ENCODE assay signal across 10 cellular contexts in the genomic region with DNA sequence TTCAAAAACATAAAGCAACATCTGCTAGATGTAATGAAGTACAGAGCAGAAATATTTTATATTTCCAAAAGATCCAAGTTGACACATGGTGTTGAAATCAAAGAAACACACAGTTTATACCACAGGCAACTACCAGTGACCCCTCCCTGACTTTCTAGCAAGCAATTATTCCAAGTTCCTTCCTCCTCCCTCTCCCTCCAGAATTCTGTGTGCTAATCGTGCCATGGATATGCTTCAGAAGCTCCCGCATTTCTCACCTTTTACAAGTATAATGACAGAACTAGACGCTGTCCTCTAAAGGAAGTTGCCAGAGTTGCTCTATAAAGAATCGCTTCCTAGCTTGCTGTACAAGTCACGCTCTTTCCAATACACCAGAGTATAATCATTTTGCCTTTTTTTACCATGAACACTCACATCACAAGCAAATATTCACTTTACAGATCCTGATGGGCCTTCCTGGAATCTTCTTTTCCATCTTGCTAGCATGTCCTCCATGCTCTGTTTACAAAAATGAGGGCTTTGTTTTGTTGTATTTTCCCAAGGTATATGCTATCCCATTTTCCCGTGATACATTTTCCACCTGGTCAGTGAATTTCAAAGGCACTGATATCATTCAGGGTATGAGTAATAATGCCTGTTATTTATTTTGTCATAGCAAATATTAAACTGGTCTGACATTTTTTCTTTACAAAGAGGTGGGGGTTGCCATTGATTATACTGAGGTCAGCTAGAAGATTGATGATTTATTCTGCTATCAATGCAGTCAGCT.
DNase-seq lines count a peak whose midpoint lies in the region; ATAC-seq, FAIRE-seq and TF ChIP-seq lines count a peak whose summit lies in the region.
"Had no signal": no experiment of that assay in that cellular context is flagged by ENCODE, and none has a peak within 500 bp of the region (broad histone marks: within the 10 kb centered on the region; RNA-seq: fewer than 3 reads in every experiment).

No MANE protein-coding gene starts in this region.

- intact Hi-C loops in stomach (cut with DNase I; ENCODE audit: low total_unique reads): no loop called here

- TF ChIP-seq EP300 in stomach (IDR thresholded peaks at IDR 0.05): no peak

- peaks cover 13 to 62% (median 42%) of the 10 kb centered on the region in 4 donors for H3K4me1 ChIP-seq in stomach

- peak; percentile 87 for DNase-seq in NCI-H146 (lab: John Stamatoyannopoulos, UW)
- DNase-seq in cardiac fibroblast (ENCODE audit: low read depth in 2 of 2): peak; percentile 37 to 54
- no peak for DNase-seq in stomach
- no peak for DNase-seq in cerebellum (ENCODE audit: low spot score)
- DNase-seq in NCI-H1694 (lab: John Stamatoyannopoulos, UW): no peak
- DNase-seq: central memory CD4-positive, alpha-beta T cell; NCI-H510A treated with DMSO at 0.1 percent for 48 hours had no signal

- peak overlapping the region; percentile 79 to 82 (median 79) for H3K27ac ChIP-seq in stomach

- TF ChIP-seq CTCF in cardiac fibroblast (IDR thresholded peaks at IDR 0.05; ENCODE audit: low read depth, low read length) (no peak), stomach (IDR thresholded peaks at IDR 0.05) (no peak)

- FAIRE-seq in islet of Langerhans (lab: Jason Lieb, UNC): peak; percentile 58

- H3K4me3 ChIP-seq in cardiac fibroblast (replicated peaks in 1 of 2; ENCODE audit: low read depth in 2 of 2, low read length in 2 of 2) (no peak overlapping the region), stomach (peak overlapping the region in 1 of 4 donors; percentile 4)

- no peak for ATAC-seq in GM19397 (IDR thresholded peaks at IDR 0.05; ENCODE audit: unreplicated experiment)
- ATAC-seq in GM18873 (IDR thresholded peaks at IDR 0.05; ENCODE audit: low FRiP score, unreplicated experiment): no peak

- no peaks in the 10 kb centered on the region for H3K9me3 ChIP-seq in stomach

- no peaks in the 10 kb centered on the region for H3K27me3 ChIP-seq in stomach

- peaks cover 0 to 2% (median 0%) of the 10 kb centered on the region in 4 donors for H3K36me3 ChIP-seq in stomach

- no peak for TF ChIP-seq POLR2A in stomach (IDR thresholded peaks at IDR 0.05)

- WGBS in stomach, 5 donors: 27 to 47% (median 44%) methylated on average over 6 of the region's 6 CpGs

Comparison
In these comparisons a context has a peak if more than half of its experiments do, and no peak if none do; other contexts are left out.
1. DNase-seq: peak in NCI-H146 (single experiment) and cardiac fibroblast (2 of 2); none in stomach (single experiment), cerebellum (single experiment) and NCI-H1694 (single experiment).